In the genomic region with DNA sequence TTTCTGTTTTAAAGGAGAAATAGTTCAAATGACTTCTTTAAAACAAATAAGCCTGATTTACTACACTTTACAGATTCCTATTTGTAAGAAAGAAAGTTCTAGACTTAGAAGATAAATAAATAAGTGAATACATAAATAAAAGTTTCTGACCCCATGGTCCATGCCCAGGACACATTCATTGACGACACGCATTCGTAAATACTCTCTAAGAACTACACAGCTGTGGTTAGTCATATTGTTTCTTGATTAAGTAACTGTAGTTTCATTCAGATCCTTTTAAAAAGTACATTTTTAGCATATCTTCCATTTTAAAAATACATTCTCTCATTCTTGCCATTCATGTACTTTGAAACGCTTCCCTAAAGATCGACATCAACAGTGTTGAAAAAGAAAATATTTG, we compare ENCODE assay signal across 22 cellular contexts.
DNase-seq lines count a peak whose midpoint lies in the region; FAIRE-seq and TF ChIP-seq lines count a peak whose summit lies in the region.
"Had no signal": no experiment of that assay in that cellular context is flagged by ENCODE, and none has a peak within 500 bp of the region (broad histone marks: within the 10 kb centered on the region; RNA-seq: fewer than 3 reads in every experiment).

No MANE protein-coding gene starts in this region.

- H3K4me1 ChIP-seq in BLaER1 = peaks cover 38% of the 10 kb centered on the region
- peaks cover 65% of the 10 kb centered on the region for H3K4me1 ChIP-seq in SJSA1 (replicated peaks)
- peaks cover 21% of the 10 kb centered on the region for H3K4me1 ChIP-seq in fibroblast of lung (ENCODE audit: control insufficient read depth, extremely low read depth, insufficient read depth, low read length)
- H3K4me1 ChIP-seq in osteoblast (ENCODE audit: insufficient read depth, low read length) = peaks cover 56% of the 10 kb centered on the region
- peaks cover 2% of the 10 kb centered on the region; the same call in 1 of the 2 replicates for H3K4me1 ChIP-seq in H9 (ENCODE audit: insufficient read depth, low read length)

- no peak overlapping the region for H2AK5ac ChIP-seq in H9 (ENCODE audit: insufficient read length, low read length)

- H3K79me1 ChIP-seq in H9 (ENCODE audit: insufficient read depth, low read depth, low read length, poor library complexity, severe bottlenecking) = no peaks in the 10 kb centered on the region

- H2BK15ac ChIP-seq in H9 (ENCODE audit: low read depth, low read length) = no peak overlapping the region

- no peaks in the 10 kb centered on the region; the same call in 1 of the 2 replicates for H3K27me3 Mint-ChIP-seq in H9 (ENCODE audit: low read depth)

- H3K79me2 ChIP-seq in fibroblast of lung (ENCODE audit: control insufficient read depth, insufficient read depth, low read length) = no peaks in the 10 kb centered on the region
- H3K79me2 ChIP-seq in osteoblast (ENCODE audit: insufficient read depth, low read length) = no peaks in the 10 kb centered on the region
- no peaks in the 10 kb centered on the region for H3K79me2 ChIP-seq in H9 (ENCODE audit: insufficient read depth, low read length)

- H4K5ac ChIP-seq in H9 (ENCODE audit: insufficient read length, low read depth, low read length) = no peak overlapping the region

- H3K4ac ChIP-seq in H9 (ENCODE audit: low read depth, low read length) = no peak overlapping the region

- no peak overlapping the region for H3K27ac Mint-ChIP-seq in H9
- H3K27ac Mint-ChIP-seq: CD8-positive, alpha-beta memory T cell had no signal

- H3K27ac ChIP-seq in BLaER1 (no peak overlapping the region), SJSA1 (peak overlapping the region; percentile 78), fibroblast of lung (ENCODE audit: insufficient read depth, low read length) (peak overlapping the region; percentile 86), osteoblast (ENCODE audit: low read depth, low read length) (peak overlapping the region; percentile 98), H9 (ENCODE audit: insufficient read length, low read depth, low read length) (no peak overlapping the region)

- no peaks in the 10 kb centered on the region for H4K20me1 ChIP-seq in BLaER1
- H4K20me1 ChIP-seq in fibroblast of lung (ENCODE audit: control insufficient read depth, extremely low read depth, insufficient read depth, low read length) = no peaks in the 10 kb centered on the region
- no peaks in the 10 kb centered on the region for H4K20me1 ChIP-seq in osteoblast (ENCODE audit: insufficient read depth, low read length)
- H4K20me1 ChIP-seq in H9 (ENCODE audit: control insufficient read depth, insufficient read depth, insufficient read length) = no peaks in the 10 kb centered on the region

- H3K4me3 ChIP-seq in BLaER1 = no peak overlapping the region
- no peak overlapping the region for H3K4me3 ChIP-seq in SJSA1
- no peak overlapping the region for H3K4me3 ChIP-seq in fibroblast of lung (replicated peaks in 1 of 4; ENCODE audit: control extremely low read depth in 1 of 4, insufficient read depth in 1 of 4, low read depth in 3 of 4, low read length in 4 of 4)
- H3K4me3 ChIP-seq in osteoblast (ENCODE audit: insufficient read depth, low read length) = no peak overlapping the region
- H3K4me3 ChIP-seq: K562, MG63 had no signal

- H3K9me3 ChIP-seq in BLaER1 (no peaks in the 10 kb centered on the region), SJSA1 (replicated peaks) (no peaks in the 10 kb centered on the region; the same call in 1 of the 2 replicates), fibroblast of lung (ENCODE audit: control insufficient read depth, insufficient read depth, low read depth, low read length) (no peaks in the 10 kb centered on the region), osteoblast (ENCODE audit: low read depth, low read length) (no peaks in the 10 kb centered on the region), H9 (ENCODE audit: control insufficient read depth, low read depth, low read length) (no peaks in the 10 kb centered on the region)
- H3K9me3 ChIP-seq: MG63 had no signal

- no peak overlapping the region for H3K4me3 Mint-ChIP-seq in H9
- H3K4me3 Mint-ChIP-seq: CD8-positive, alpha-beta memory T cell had no signal

- DNase-seq in SJSA1 (ENCODE audit: low read depth in 1 of 2, low spot score in 2 of 2) (peak in 1 of 2 experiments; percentile 37), fibroblast of lung (ENCODE audit: low read depth in 2 of 2) (peak in 1 of 2 donors; percentile 78), osteoblast (ENCODE audit: insufficient read length, low spot score, missing footprints) (no peak), GM12892 (ENCODE audit: insufficient read length) (no peak), dermis blood vessel endothelial cell (no peak), H9 (no peak)
- no peak for DNase-seq in central memory CD4-positive, alpha-beta T cell
- DNase-seq: C1 segment of cervical spinal cord; Calu3; CD8-positive, alpha-beta memory T cell; DMS153; MG63; NCI-H1694 treated with DMSO at 0.1 percent for 48 hours; NCI-H2081 treated with DMSO at 0.1 percent for 48 hours; NCI-H446; NCI-H526; OCI-M1 had no signal

- peak overlapping the region; percentile 88 for H3K4me2 ChIP-seq in BLaER1
- H3K4me2 ChIP-seq in fibroblast of lung (ENCODE audit: extremely low read depth, insufficient read depth, low read length) = no peak overlapping the region
- H3K4me2 ChIP-seq in osteoblast (ENCODE audit: insufficient read depth, low read length) = peak overlapping the region; percentile 80
- H3K4me2 ChIP-seq in H9 (ENCODE audit: insufficient read depth, insufficient read length, low read length) = no peak overlapping the region

- H3K23me2 ChIP-seq in H9 (ENCODE audit: insufficient read length, low read depth, low read length, poor library complexity, severe bottlenecking) = no peaks in the 10 kb centered on the region

- H3K9ac ChIP-seq in BLaER1 = no peak overlapping the region
- no peak overlapping the region for H3K9ac ChIP-seq in fibroblast of lung (ENCODE audit: insufficient read depth, low read length)
- H3K9ac ChIP-seq in H9 (ENCODE audit: extremely low read depth, insufficient read length, low read length) = no peak overlapping the region

- no peak overlapping the region for H3K56ac ChIP-seq in H9 (ENCODE audit: insufficient read length, low read depth, low read length)

- H2AFZ ChIP-seq in fibroblast of lung (ENCODE audit: low read length) (no peak overlapping the region), osteoblast (ENCODE audit: low read length) (no peak overlapping the region), H9 (ENCODE audit: low read length) (no peak overlapping the region)

- H3K36me3 Mint-ChIP-seq in H9 (ENCODE audit: insufficient read depth in 1 of 3, low read depth in 3 of 3) = peaks cover 2 to 9% (median 5%) of the 10 kb centered on the region in 3 experiments; a peak in 4 of 7 replicates
- H3K36me3 Mint-ChIP-seq: CD8-positive, alpha-beta memory T cell had no signal

- no peak overlapping the region for H3K18ac ChIP-seq in H9 (ENCODE audit: insufficient read length, low read depth, low read length)

- H2BK120ac ChIP-seq in H9 (ENCODE audit: low read depth, low read length, poor library complexity, severe bottlenecking) = no peak overlapping the region

- H3K27me3 ChIP-seq in BLaER1 (no peaks in the 10 kb centered on the region), SJSA1 (replicated peaks) (no peaks in the 10 kb centered on the region), fibroblast of lung (ENCODE audit: control insufficient read depth, insufficient read depth, low read length) (no peaks in the 10 kb centered on the region), osteoblast (ENCODE audit: insufficient read depth, low read length) (no peaks in the 10 kb centered on the region), H9 (ENCODE audit: insufficient read depth, low read length) (no peaks in the 10 kb centered on the region)
- H3K27me3 ChIP-seq: MG63 had no signal

- H3T11ph ChIP-seq in H9 (ENCODE audit: low read length) = no peak overlapping the region

- no peak overlapping the region for H4K91ac ChIP-seq in H9 (ENCODE audit: insufficient read length, low read depth, low read length)

- TF ChIP-seq CTCF in fibroblast of lung (conservative IDR thresholded peaks at IDR 0.05 in 1 of 2, IDR thresholded peaks at IDR 0.05 in 1 of 2; ENCODE audit: low read depth in 1 of 2, low read length in 2 of 2) = no peak
- TF ChIP-seq CTCF in osteoblast (IDR thresholded peaks at IDR 0.05; ENCODE audit: extremely low read depth, low read depth, low read length) = no peak
- no peak for TF ChIP-seq CTCF in H9 (conservative IDR thresholded peaks at IDR 0.05)

- WGBS in H9 (ENCODE audit: extremely low coverage, insufficient read length, low lambda C conversion rate) = no CpG with 5 or more reads among the region's 5 CpGs

- no peak overlapping the region for H2BK20ac ChIP-seq in H9 (ENCODE audit: low read depth, low read length, poor library complexity, severe bottlenecking)

- no peak overlapping the region for H2BK12ac ChIP-seq in H9 (ENCODE audit: insufficient read length, low read depth, low read length)

- no peak for TF ChIP-seq POLR2A in GM12892 (IDR thresholded peaks at IDR 0.05; ENCODE audit: low read depth, low read length)

- H2BK5ac ChIP-seq in H9 (ENCODE audit: insufficient read length, low read length) = no peak overlapping the region

- H3K23ac ChIP-seq in H9 (ENCODE audit: insufficient read length, low read depth, low read length) = no peak overlapping the region

- no peak for FAIRE-seq in GM12892 (lab: Jason Lieb, UNC)
- FAIRE-seq: A204.1, G401.6, H54, K562 had no signal

- H4K8ac ChIP-seq in H9 (replicated peaks; ENCODE audit: insufficient read length, low read depth, low read length) = no peak overlapping the region

- no peak overlapping the region for H3K14ac ChIP-seq in H9 (ENCODE audit: insufficient read depth, low read length)

- peaks cover 4 to 18% of the 10 kb centered on the region in 2 experiments for H3K9me3 Mint-ChIP-seq in H9
- H3K9me3 Mint-ChIP-seq: CD8-positive, alpha-beta memory T cell had no signal

- H3K36me3 ChIP-seq in BLaER1 (no peaks in the 10 kb centered on the region), SJSA1 (no peaks in the 10 kb centered on the region), fibroblast of lung (ENCODE audit: control insufficient read depth, insufficient read depth, low read length) (no peaks in the 10 kb centered on the region), osteoblast (ENCODE audit: insufficient read depth, low read length) (no peaks in the 10 kb centered on the region)
- H3K36me3 ChIP-seq: MG63 had no signal

- peaks cover 9 to 18% of the 10 kb centered on the region in 2 experiments for H3K4me1 Mint-ChIP-seq in H9
- H3K4me1 Mint-ChIP-seq: CD8-positive, alpha-beta memory T cell had no signal

Comparison
In these comparisons a context has a peak if more than half of its experiments do, and no peak if none do; other contexts are left out.
1. H3K27ac ChIP-seq: peak in SJSA1 (single experiment), fibroblast of lung (single experiment) and osteoblast (single experiment); none in BLaER1 (single experiment) and H9 (single experiment).
2. H3K4me2 ChIP-seq: peak in BLaER1 (single experiment) and osteoblast (single experiment); none in fibroblast of lung (single experiment) and H9 (single experiment).